In the genomic region with DNA sequence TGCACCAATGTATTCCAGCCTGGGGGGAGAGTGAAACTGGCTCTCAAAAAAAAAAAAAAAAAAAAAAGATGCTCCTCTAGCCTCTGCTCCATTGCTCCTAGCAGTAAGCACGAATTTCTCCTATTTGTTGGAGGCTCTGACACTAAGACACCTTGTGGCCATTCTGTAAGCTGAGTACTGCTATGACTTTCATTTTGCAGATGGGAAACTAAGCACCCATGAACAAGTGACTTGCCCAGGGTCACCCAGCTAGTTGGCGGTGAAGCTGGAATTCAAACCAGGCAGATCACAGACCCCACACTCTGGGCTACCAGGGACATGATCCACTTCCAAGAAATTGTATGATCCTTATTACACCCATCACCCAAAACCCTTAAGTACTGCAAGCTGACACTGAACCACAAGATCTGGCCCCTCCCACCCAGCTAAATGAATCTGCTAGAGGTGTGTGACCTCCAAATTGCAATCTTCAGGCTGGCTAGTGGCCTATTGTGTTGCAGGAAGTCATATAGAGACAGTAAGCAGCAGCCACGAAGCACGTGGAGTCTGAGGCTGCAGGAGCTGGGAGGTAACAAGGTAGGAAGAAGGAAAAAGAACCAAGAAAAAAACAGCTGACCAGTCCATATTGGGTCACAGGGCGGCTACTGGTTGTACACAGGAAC, we compare ENCODE assay signal across 1 cellular context.
TF ChIP-seq lines count a peak whose summit lies in the region.

No MANE protein-coding gene starts in this region.

TF ChIP-seq in HepG2, 621 proteins besides CTCF, POLR2A, EP300 and RAD21 (continued from another document):
- TF ChIP-seq, protein P1, sequence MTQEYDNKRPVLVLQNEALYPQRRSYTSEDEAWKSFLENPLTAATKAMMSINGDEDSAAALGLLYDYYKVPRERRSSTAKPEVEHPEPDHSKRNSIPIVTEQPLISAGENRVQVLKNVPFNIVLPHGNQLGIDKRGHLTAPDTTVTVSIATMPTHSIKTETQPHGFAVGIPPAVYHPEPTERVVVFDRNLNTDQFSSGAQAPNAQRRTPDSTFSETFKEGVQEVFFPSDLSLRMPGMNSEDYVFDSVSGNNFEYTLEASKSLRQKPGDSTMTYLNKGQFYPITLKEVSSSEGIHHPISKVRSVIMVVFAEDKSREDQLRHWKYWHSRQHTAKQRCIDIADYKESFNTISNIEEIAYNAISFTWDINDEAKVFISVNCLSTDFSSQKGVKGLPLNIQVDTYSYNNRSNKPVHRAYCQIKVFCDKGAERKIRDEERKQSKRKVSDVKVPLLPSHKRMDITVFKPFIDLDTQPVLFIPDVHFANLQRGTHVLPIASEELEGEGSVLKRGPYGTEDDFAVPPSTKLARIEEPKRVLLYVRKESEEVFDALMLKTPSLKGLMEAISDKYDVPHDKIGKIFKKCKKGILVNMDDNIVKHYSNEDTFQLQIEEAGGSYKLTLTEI (CRISPR knock-in tag; conservative IDR thresholded peaks at IDR 0.05) = no peak
- TF ChIP-seq ATF1 (CRISPR knock-in tag; IDR thresholded peaks at IDR 0.05) = no peak
- TF ChIP-seq ZNF382 (CRISPR knock-in tag; IDR thresholded peaks at IDR 0.05; ENCODE audit: borderline replicate concordance) = no peak
- no peak for TF ChIP-seq PTBP1 (IDR thresholded peaks at IDR 0.05; ENCODE audit: low read depth, low read length, poor library complexity, severe bottlenecking)
- TF ChIP-seq, protein P2, sequence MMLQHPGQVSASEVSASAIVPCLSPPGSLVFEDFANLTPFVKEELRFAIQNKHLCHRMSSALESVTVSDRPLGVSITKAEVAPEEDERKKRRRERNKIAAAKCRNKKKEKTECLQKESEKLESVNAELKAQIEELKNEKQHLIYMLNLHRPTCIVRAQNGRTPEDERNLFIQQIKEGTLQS (CRISPR knock-in tag; IDR thresholded peaks at IDR 0.05) = no peak
- TF ChIP-seq ZNF138 (CRISPR knock-in tag; IDR thresholded peaks at IDR 0.05; ENCODE audit: low read depth) = no peak
- no peak for TF ChIP-seq KLF9 (CRISPR knock-in tag; IDR thresholded peaks at IDR 0.05; ENCODE audit: low read depth)
- TF ChIP-seq, protein P3, sequence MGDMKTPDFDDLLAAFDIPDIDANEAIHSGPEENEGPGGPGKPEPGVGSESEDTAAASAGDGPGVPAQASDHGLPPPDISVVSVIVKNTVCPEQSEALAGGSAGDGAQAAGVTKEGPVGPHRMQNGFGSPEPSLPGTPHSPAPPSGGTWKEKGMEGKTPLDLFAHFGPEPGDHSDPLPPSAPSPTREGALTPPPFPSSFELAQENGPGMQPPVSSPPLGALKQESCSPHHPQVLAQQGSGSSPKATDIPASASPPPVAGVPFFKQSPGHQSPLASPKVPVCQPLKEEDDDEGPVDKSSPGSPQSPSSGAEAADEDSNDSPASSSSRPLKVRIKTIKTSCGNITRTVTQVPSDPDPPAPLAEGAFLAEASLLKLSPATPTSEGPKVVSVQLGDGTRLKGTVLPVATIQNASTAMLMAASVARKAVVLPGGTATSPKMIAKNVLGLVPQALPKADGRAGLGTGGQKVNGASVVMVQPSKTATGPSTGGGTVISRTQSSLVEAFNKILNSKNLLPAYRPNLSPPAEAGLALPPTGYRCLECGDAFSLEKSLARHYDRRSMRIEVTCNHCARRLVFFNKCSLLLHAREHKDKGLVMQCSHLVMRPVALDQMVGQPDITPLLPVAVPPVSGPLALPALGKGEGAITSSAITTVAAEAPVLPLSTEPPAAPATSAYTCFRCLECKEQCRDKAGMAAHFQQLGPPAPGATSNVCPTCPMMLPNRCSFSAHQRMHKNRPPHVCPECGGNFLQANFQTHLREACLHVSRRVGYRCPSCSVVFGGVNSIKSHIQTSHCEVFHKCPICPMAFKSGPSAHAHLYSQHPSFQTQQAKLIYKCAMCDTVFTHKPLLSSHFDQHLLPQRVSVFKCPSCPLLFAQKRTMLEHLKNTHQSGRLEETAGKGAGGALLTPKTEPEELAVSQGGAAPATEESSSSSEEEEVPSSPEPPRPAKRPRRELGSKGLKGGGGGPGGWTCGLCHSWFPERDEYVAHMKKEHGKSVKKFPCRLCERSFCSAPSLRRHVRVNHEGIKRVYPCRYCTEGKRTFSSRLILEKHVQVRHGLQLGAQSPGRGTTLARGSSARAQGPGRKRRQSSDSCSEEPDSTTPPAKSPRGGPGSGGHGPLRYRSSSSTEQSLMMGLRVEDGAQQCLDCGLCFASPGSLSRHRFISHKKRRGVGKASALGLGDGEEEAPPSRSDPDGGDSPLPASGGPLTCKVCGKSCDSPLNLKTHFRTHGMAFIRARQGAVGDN (CRISPR knock-in tag; IDR thresholded peaks at IDR 0.05) = no peak
- no peak for TF ChIP-seq ZNF776 (CRISPR knock-in tag; IDR thresholded peaks at IDR 0.05)
